Comparison of ENCODE assay signal across 12 cellular contexts in genomic region chr4:74431113-74431826, GRCh38. TPM values are rescaled to one million over a fixed set of nuclear protein-coding genes. Genes with fewer than 3 reads are reported as not detected.
A peak's percentile ranks its signal among the peaks of the same experiment; 100 is the strongest.
DNase-seq lines count a peak whose midpoint lies in the region; ATAC-seq and TF ChIP-seq lines count a peak whose summit lies in the region.
"Had no signal": no experiment of that assay in that cellular context is flagged by ENCODE, and none has a peak within 500 bp of the region (broad histone marks: within the 10 kb centered on the region; RNA-seq: fewer than 3 reads in every experiment).

No MANE protein-coding gene starts in this region.

- no peak overlapping the region for H3K4me3 ChIP-seq in breast epithelium
- no peak overlapping the region for H3K4me3 ChIP-seq in choroid plexus epithelial cell (ENCODE audit: low read depth, low read length)
- no peak overlapping the region for H3K4me3 ChIP-seq in upper lobe of left lung

- intact Hi-C loops in MCF 10A (cut with micrococcal nuclease) = no loop called here
- intact Hi-C loops in breast epithelium (cut with DNase I; ENCODE audit: low total_unique reads) = no loop called here

- CTCF ChIA-PET in MCF 10A (lab: Yijun Ruan, JAX) = interaction anchor here (1.0 to 1.7 kb wide), 3 partner anchors 12 to 21 kb away, joined by 3 to 5 read pairs (median 5); no protein-coding TSS in a partner anchor

- H3K4me3 Mint-ChIP-seq in MCF 10A (ENCODE audit: unreplicated experiment) = peak overlapping the region; percentile 45

- H3K27me3 ChIP-seq in breast epithelium (no peaks in the 10 kb centered on the region), upper lobe of left lung (no peaks in the 10 kb centered on the region)

- DNase-seq in MCF 10A (ENCODE audit: unreplicated experiment) (peak; percentile 86), breast epithelium (ENCODE audit: low spot score in 2 of 2) (no peak), choroid plexus epithelial cell (ENCODE audit: low read depth) (peak; percentile 99), upper lobe of left lung (no peak), retina (no peak), SIG-M5 treated with dmso at 0.1 percent for 504 hours (lab: John Stamatoyannopoulos, UW; ENCODE audit: unreplicated experiment) (no peak)
- DNase-seq in stimulated activated naive CD4-positive, alpha-beta T cell (lab: John Stamatoyannopoulos, UW) = no peak
- DNase-seq: 8988T; NCI-H1930; stimulated activated CD4-positive, alpha-beta T cell treated with anti-CD3 and anti-CD28 coated beads, Interleukin-4, amount 100 ng/mL, for 24 hours had no signal

- H3K27ac ChIP-seq in breast epithelium (no peak overlapping the region), upper lobe of left lung (peak overlapping the region in 1 of 4 donors; percentile 35)

- peak overlapping the region; percentile 87 for H3K27ac Mint-ChIP-seq in MCF 10A (ENCODE audit: low read depth, unreplicated experiment)
- H3K27ac Mint-ChIP-seq: activated T-helper 2 cell treated with anti-CD3 and anti-CD28 coated beads, Interferon-gamma antibody, Interleukin-2, Interleukin-4, amounts not matched to agents 10 μg/mL and 5 μg/mL and 100 μg/mL, durations not matched to agents 14 hours and 24 hours and 36 hours had no signal

- H3K4me1 Mint-ChIP-seq in MCF 10A (ENCODE audit: insufficient read depth, unreplicated experiment) = peaks cover 35% of the 10 kb centered on the region

- TF ChIP-seq CTCF in MCF 10A (IDR thresholded peaks at IDR 0.05; ENCODE audit: unreplicated experiment) = no peak
- TF ChIP-seq CTCF in breast epithelium (IDR thresholded peaks at IDR 0.05) = no peak
- TF ChIP-seq CTCF in choroid plexus epithelial cell (conservative IDR thresholded peaks at IDR 0.05; ENCODE audit: low read depth, low read length) = no peak
- TF ChIP-seq CTCF in upper lobe of left lung (IDR thresholded peaks at IDR 0.05) = no peak

- H3K9me3 ChIP-seq in breast epithelium = no peaks in the 10 kb centered on the region
- no peaks in the 10 kb centered on the region for H3K9me3 ChIP-seq in upper lobe of left lung

- no peaks in the 10 kb centered on the region for H3K36me3 Mint-ChIP-seq in MCF 10A (ENCODE audit: insufficient read depth, unreplicated experiment)

- peak in 3 of 4 donors; percentile 75 to 94 (median 90) for TF ChIP-seq EP300 in upper lobe of left lung (IDR thresholded peaks at IDR 0.05)

- TSS peak; percentile 11 for BruUV-seq in MCF 10A (replicated peaks; lab: Mats Ljungman, UMichigan)

- no peaks in the 10 kb centered on the region for H3K36me3 ChIP-seq in breast epithelium
- no peaks in the 10 kb centered on the region for H3K36me3 ChIP-seq in upper lobe of left lung

- peak; percentile 78 for ATAC-seq in HG03469 (IDR thresholded peaks at IDR 0.05; ENCODE audit: unreplicated experiment)
- ATAC-seq in upper lobe of left lung (ENCODE audit: low FRiP score in 2 of 2) = peak in 1 of 2 donors; percentile 31

- no peaks in the 10 kb centered on the region for H3K9me3 Mint-ChIP-seq in MCF 10A (ENCODE audit: unreplicated experiment)
- H3K9me3 Mint-ChIP-seq: activated T-helper 2 cell treated with anti-CD3 and anti-CD28 coated beads, Interferon-gamma antibody, Interleukin-2, Interleukin-4, amounts not matched to agents 10 μg/mL and 5 μg/mL and 100 μg/mL, durations not matched to agents 14 hours and 24 hours and 36 hours had no signal

- POLR2A ChIA-PET in MCF 10A (lab: Yijun Ruan, JAX) = interaction anchor here (0.6 to 8.5 kb wide), 9 partner anchors 13 to 213 kb away, joined by 3 to 186 read pairs (median 10); partner anchors contain the start of gene AREG

- 62 to 72% methylated on average over 11 of the region's 11 CpGs for WGBS in upper lobe of left lung, 2 donors

- H3K4me1 ChIP-seq in breast epithelium (no peaks in the 10 kb centered on the region), upper lobe of left lung (no peaks in the 10 kb centered on the region)

- TF ChIP-seq POLR2A in breast epithelium (IDR thresholded peaks at IDR 0.05) = no peak
- TF ChIP-seq POLR2A in upper lobe of left lung (IDR thresholded peaks at IDR 0.05) = no peak

- no peaks in the 10 kb centered on the region for H3K27me3 Mint-ChIP-seq in MCF 10A (ENCODE audit: insufficient read depth, unreplicated experiment)

RNA-seq across cellular contexts. Expression of gene AREG, which starts 13.7 kb away (rescaled TPM):
- 1,402 and 1,878 TPM in 2 replicates for total RNA-seq in MCF 10A (2022)
- 10 to 100 TPM in 2 of 3 donors, 1 to 10 TPM in 1; 3.4 to 89.1 (median 46.2) TPM for total RNA-seq in breast epithelium
- 10 to 100 TPM; 13.6 to 54.7 (median 37.0) TPM for total RNA-seq in upper lobe of left lung

Comparison
In these comparisons a context has a peak if more than half of its experiments do, and no peak if none do; other contexts are left out.
1. DNase-seq: peak in MCF 10A (single experiment) and choroid plexus epithelial cell (single experiment); none in breast epithelium (0 of 2), upper lobe of left lung (0 of 2), retina (single experiment), SIG-M5 treated with dmso at 0.1 percent for 504 hours (single experiment) and stimulated activated naive CD4-positive, alpha-beta T cell (0 of 6).
2. RNA of gene AREG, which starts 13.7 kb away (total RNA-seq): 1,402 to 1,878 TPM in MCF 10A; 13.6 to 54.7 TPM in upper lobe of left lung and 3.4 to 89.1 TPM in breast epithelium; every median in the first group is over 10 times any median in the second.